In genomic region chr1:15179485-15179883, GRCh38 we compare ENCODE assay signal across 17 cellular contexts. TPM values are rescaled to one million over a fixed set of nuclear protein-coding genes. Genes with fewer than 3 reads are reported as not detected.
DNase-seq lines count a peak whose midpoint lies in the region; ATAC-seq, FAIRE-seq and TF ChIP-seq lines count a peak whose summit lies in the region.
"Had no signal": no experiment of that assay in that cellular context is flagged by ENCODE, and none has a peak within 500 bp of the region (broad histone marks: within the 10 kb centered on the region; RNA-seq: fewer than 3 reads in every experiment).

No MANE protein-coding gene starts in this region.

- H2BK15ac ChIP-seq in IMR-90 (ENCODE audit: low read depth, low read length), result peak overlapping the region; percentile 57; the same call in 2 of the 3 replicates

- POLR2A ChIA-PET in IMR-90 (lab: Charles Lee; ENCODE audit: unreplicated experiment), result interaction anchor here (1.0 kb wide), 1 partner anchor 21 kb away, joined by 3 read pairs; no protein-coding TSS in a partner anchor
- POLR2A ChIA-PET in K562 (lab: Yijun Ruan, JAX), result no interaction called here

- peak overlapping the region; percentile 84 for H3K18ac ChIP-seq in IMR-90 (ENCODE audit: low read depth, low read length)

- peak overlapping the region; percentile 81 for H2BK120ac ChIP-seq in IMR-90 (ENCODE audit: low read depth, low read length)

- H3K79me2 ChIP-seq in K562 (ENCODE audit: control insufficient read depth, insufficient read depth, low read length), result no peaks in the 10 kb centered on the region

- H4K8ac ChIP-seq in IMR-90 (ENCODE audit: low read depth in 2 of 2, low read length in 2 of 2), result peak overlapping the region; percentile 52 to 75; a peak in 3 of 4 replicates

- H3K4ac ChIP-seq in IMR-90 (ENCODE audit: low read depth, low read length), result peak overlapping the region; percentile 80

- peak overlapping the region; percentile 46 for H4K91ac ChIP-seq in IMR-90 (ENCODE audit: insufficient read depth, low read depth, low read length)

- peak overlapping the region; percentile 54 for H4K5ac ChIP-seq in IMR-90 (ENCODE audit: low read depth, low read length)

- H3K27me3 ChIP-seq in IMR-90 (ENCODE audit: control insufficient read depth, insufficient read depth, low read length) (no peaks in the 10 kb centered on the region), K562 (ENCODE audit: control insufficient read depth in 2 of 2, insufficient read depth in 2 of 2, low read length in 2 of 2) (peaks cover 28 to 57% of the 10 kb centered on the region in 2 experiments), left lung (no peaks in the 10 kb centered on the region), spleen (replicated peaks in 1 of 7) (peaks cover 0 to 7% (median 0%) of the 10 kb centered on the region in 7 donors), tibial nerve (no peaks in the 10 kb centered on the region)
- H3K27me3 ChIP-seq: BLaER1 treated with 17β-estradiol and CSF1 and Interleukin-3, amounts not matched to agents 10 nM and 100 nM; right atrium auricular region had no signal

- H3K36me3 ChIP-seq in IMR-90 (ENCODE audit: control insufficient read depth, insufficient read depth, low read length) (no peaks in the 10 kb centered on the region), K562 (ENCODE audit: control insufficient read depth, insufficient read depth, low read length) (no peaks in the 10 kb centered on the region), left lung (no peaks in the 10 kb centered on the region), spleen (no peaks in the 10 kb centered on the region), tibial nerve (no peaks in the 10 kb centered on the region)
- H3K36me3 ChIP-seq: right atrium auricular region had no signal

- TF ChIP-seq POLR2A in IMR-90 (IDR thresholded peaks at IDR 0.05; ENCODE audit: low read depth, low read length) (no peak), K562 (conservative IDR thresholded peaks at IDR 0.05) (no peak), spleen (IDR thresholded peaks at IDR 0.05) (no peak), tibial nerve (IDR thresholded peaks at IDR 0.05) (no peak)

- dilution Hi-C loops in IMR-90 (cut with HindIII; ENCODE audit: low sequenced_read_pairs, unreplicated experiment), result no loop called here

- H3K4me2 ChIP-seq in IMR-90 (ENCODE audit: low read depth, low read length) (peak overlapping the region; percentile 37), K562 (ENCODE audit: insufficient read depth, low read length) (no peak overlapping the region)

- H2AK9ac ChIP-seq in IMR-90 (replicated peaks; ENCODE audit: low read depth, low read length, poor library complexity), result peak overlapping the region; percentile 73

- no peak for TF ChIP-seq CTCF in IMR-90 (conservative IDR thresholded peaks at IDR 0.05; ENCODE audit: low read depth, low read length)
- TF ChIP-seq CTCF in K562 (IDR thresholded peaks at IDR 0.05 in 2 of 3, conservative IDR thresholded peaks at IDR 0.05 in 1 of 3; ENCODE audit: insufficient read depth in 2 of 3, low read depth in 1 of 3, low read length in 3 of 3), result no peak
- TF ChIP-seq CTCF in left lung (IDR thresholded peaks at IDR 0.05), result no peak
- TF ChIP-seq CTCF in spleen (IDR thresholded peaks at IDR 0.05 in 8 of 11, conservative IDR thresholded peaks at IDR 0.05 in 3 of 11), result no peak
- no peak for TF ChIP-seq CTCF in tibial nerve (IDR thresholded peaks at IDR 0.05)

- 60% methylated on average over 2 of the region's 8 CpGs; no CpG with 5 or more reads in 1 of the 2 experiments for WGBS in IMR-90 (ENCODE audit: extremely low coverage in 2 of 2, insufficient read length in 1 of 2), 2 experiments
- 3% methylated on average over 8 of the region's 8 CpGs for WGBS in K562 (ENCODE audit: insufficient coverage, low coverage, missing lambda C conversion rate)
- WGBS in spleen, 5 donors, result 61 to 76% (median 75%) methylated on average over 8 of the region's 8 CpGs
- 83 to 87% methylated on average over 8 of the region's 8 CpGs for WGBS in tibial nerve, 2 donors

- TF ChIP-seq EP300 in K562 (IDR thresholded peaks at IDR 0.05; ENCODE audit: low read length) (no peak), tibial nerve (IDR thresholded peaks at IDR 0.05) (no peak)

- H3K9me3 ChIP-seq in IMR-90 (ENCODE audit: control insufficient read depth, insufficient read depth, low read length) (no peaks in the 10 kb centered on the region), K562 (replicated peaks; ENCODE audit: control insufficient read depth, insufficient read depth, low read depth, low read length) (no peaks in the 10 kb centered on the region), left lung (no peaks in the 10 kb centered on the region), spleen (no peaks in the 10 kb centered on the region), tibial nerve (no peaks in the 10 kb centered on the region)
- H3K9me3 ChIP-seq: BLaER1 treated with 17β-estradiol and CSF1 and Interleukin-3, amounts not matched to agents 10 nM and 100 nM; right atrium auricular region had no signal

- H3K9ac ChIP-seq in IMR-90 (ENCODE audit: low read depth, low read length), result peak overlapping the region; percentile 7; the same call in 1 of the 2 replicates
- H3K9ac ChIP-seq in K562 (ENCODE audit: insufficient read depth in 1 of 2, low read depth in 2 of 2, low read length in 2 of 2), result no peak overlapping the region
- H3K9ac ChIP-seq: BLaER1 treated with 17β-estradiol and CSF1 and Interleukin-3, amounts not matched to agents 10 nM and 100 nM had no signal

- peaks cover 13% of the 10 kb centered on the region for H4K20me1 ChIP-seq in IMR-90 (ENCODE audit: insufficient read depth, low read length)
- peaks cover 15% of the 10 kb centered on the region; the same call in 1 of the 2 replicates for H4K20me1 ChIP-seq in K562 (replicated peaks; ENCODE audit: control insufficient read depth, insufficient read depth, low read length)

- TF ChIP-seq RAD21 in IMR-90 (IDR thresholded peaks at IDR 0.05; ENCODE audit: low read length) (no peak), K562 (CRISPR knock-in tag; conservative IDR thresholded peaks at IDR 0.05 in 1 of 2, IDR thresholded peaks at IDR 0.05 in 1 of 2) (no peak)

- DNase-seq in IMR-90, result no peak
- no peak for DNase-seq in K562 (ENCODE audit: extremely low read depth in 1 of 4, low spot score in 3 of 4)
- DNase-seq in left lung, result no peak
- DNase-seq in spleen, result no peak
- DNase-seq in tibial nerve (ENCODE audit: low spot score in 2 of 2), result no peak
- DNase-seq: activated gamma-delta T cell treated with Interleukin-2 at 50 U/mL for 16 hours; DMS79; effector memory CD4-positive, alpha-beta T cell; natural killer cell; NCI-H2227 treated with DMSO at 0.1 percent for 48 hours; stimulated activated naive CD8-positive, alpha-beta T cell treated with anti-CD3 and anti-CD28 coated beads, Interleukin-15, Interleukin-2, amounts not matched to agents 100 U/mL and 50 U/mL, for 24 hours had no signal

- H3K79me1 ChIP-seq in IMR-90 (ENCODE audit: low read depth in 1 of 2, low read length in 2 of 2), result peaks cover 49 to 78% of the 10 kb centered on the region in 2 experiments

- H2AFZ ChIP-seq in IMR-90 (replicated peaks; ENCODE audit: low read length, poor library complexity) (peak overlapping the region; percentile 40), K562 (ENCODE audit: low read depth, low read length) (no peak overlapping the region)

- peak overlapping the region; percentile 74; the same call in 1 of the 2 replicates for H2BK20ac ChIP-seq in IMR-90 (ENCODE audit: low read depth, low read length)

- in situ Hi-C loops in IMR-90 (cut with MboI; ENCODE audit: low sequenced_read_pairs), result no loop called here
- in situ Hi-C loops in K562 (cut with MboI), result no loop called here

- CTCF ChIA-PET in IMR-90 (lab: Yijun Ruan, JAX) (interaction anchor here (1.1 kb wide), 2 partner anchors 11 to 34 kb away, joined by 4 to 6 read pairs; no protein-coding TSS in a partner anchor), K562 (lab: Yijun Ruan, JAX; ENCODE audit: low intra/inter-chr PET ratio) (interaction anchor here (0.6 kb wide), 1 partner anchor 1875 kb away, joined by 3 read pairs; no protein-coding TSS in a partner anchor)

- H3K4me3 ChIP-seq in IMR-90 (ENCODE audit: insufficient read depth, low read depth, low read length) (no peak overlapping the region), K562 (no peak overlapping the region), left lung (no peak overlapping the region), spleen (no peak overlapping the region), tibial nerve (no peak overlapping the region)
- H3K4me3 ChIP-seq: BLaER1 treated with 17β-estradiol and CSF1 and Interleukin-3, amounts not matched to agents 10 nM and 100 nM; right atrium auricular region had no signal

- ATAC-seq in IMR-90 (ENCODE audit: low read depth) (no peak), K562 (no peak), left lung (no peak), HG03432 (IDR thresholded peaks at IDR 0.05; ENCODE audit: unreplicated experiment) (no peak), HG03571 (IDR thresholded peaks at IDR 0.05; ENCODE audit: unreplicated experiment) (no peak)
- ATAC-seq: natural killer cell; stimulated activated naive CD8-positive, alpha-beta T cell treated with anti-CD3 and anti-CD28 coated beads, Interleukin-15, Interleukin-2, amounts not matched to agents 100 U/mL and 50 U/mL, for 24 hours had no signal

- peak overlapping the region; percentile 25; the same call in 1 of the 2 replicates for H3K23ac ChIP-seq in IMR-90 (ENCODE audit: low read depth, low read length)

- no TSS peak for BruUV-seq in IMR-90 (replicated peaks; lab: Mats Ljungman, UMichigan)
- BruUV-seq in K562 (replicated peaks; lab: Mats Ljungman, UMichigan), result no TSS peak

- H3K56ac ChIP-seq in IMR-90 (ENCODE audit: extremely low read depth, insufficient read depth, low read length), result no peak overlapping the region; the same call in none of the 2 replicates

- H2BK5ac ChIP-seq in IMR-90 (ENCODE audit: low read depth, low read length, poor library complexity, severe bottlenecking), result peak overlapping the region; percentile 91

- intact Hi-C loops in IMR-90 (cut with micrococcal nuclease) (loop anchor here (10.0 kb wide), 1 partner anchor 235 kb away; no protein-coding TSS in a partner anchor), K562 (cut with micrococcal nuclease) (no loop called here), left lung (cut with DNase I) (no loop called here), spleen (cut with DNase I; ENCODE audit: low total_unique reads) (no loop called here)

- FAIRE-seq in K562 (lab: Jason Lieb, UNC), result no peak

- H3K27ac ChIP-seq in IMR-90 (ENCODE audit: insufficient read depth, low read length), result peak overlapping the region; percentile 81
- H3K27ac ChIP-seq in K562 (ENCODE audit: extremely low read depth, low read depth, low read length), result no peak overlapping the region
- H3K27ac ChIP-seq in left lung, result peak overlapping the region; percentile 55 to 78
- H3K27ac ChIP-seq in spleen, result peak overlapping the region in 7 of 8 donors; percentile 54 to 82 (median 64)
- H3K27ac ChIP-seq in tibial nerve, result no peak overlapping the region
- H3K27ac ChIP-seq: right atrium auricular region had no signal

- peak overlapping the region; percentile 94 for H2AK5ac ChIP-seq in IMR-90 (ENCODE audit: low read depth, low read length)

- H3K4me1 ChIP-seq in IMR-90 (ENCODE audit: control insufficient read depth, insufficient read depth, low read length), result peaks cover 38% of the 10 kb centered on the region
- peaks cover 3 to 9% of the 10 kb centered on the region in 2 experiments; a peak in 1 of 5 replicates for H3K4me1 ChIP-seq in K562 (replicated peaks in 1 of 2; ENCODE audit: control insufficient read depth in 2 of 2, insufficient read depth in 2 of 2, low read length in 2 of 2)
- H3K4me1 ChIP-seq in left lung, result peaks cover 13 to 38% of the 10 kb centered on the region in 2 donors
- H3K4me1 ChIP-seq in spleen, result peaks cover 9 to 39% (median 24%) of the 10 kb centered on the region in 6 donors
- peaks cover 0 to 6% (median 0%) of the 10 kb centered on the region in 4 donors for H3K4me1 ChIP-seq in tibial nerve

- H3K14ac ChIP-seq in IMR-90 (replicated peaks; ENCODE audit: low read depth, low read length), result peak overlapping the region; percentile 53

- H3K9me1 ChIP-seq in IMR-90 (ENCODE audit: insufficient read depth, low read length), result peaks cover 43% of the 10 kb centered on the region
- H3K9me1 ChIP-seq in K562 (ENCODE audit: control insufficient read depth, insufficient read depth, low read length), result no peaks in the 10 kb centered on the region

RNA-seq across cellular contexts. Expression of gene TMEM51, which starts 25.9 kb away (rescaled TPM):
- total RNA-seq in IMR-90 (2012; rRNA removed), result 2.7 and 3.6 TPM in 2 replicates
- 10.2 and 11.6 TPM in 2 replicates for polyA plus RNA-seq in IMR-90 (2012; rRNA removed)
- polyA plus RNA-seq in IMR-90 (2012; cell fraction: cytosol; rRNA removed), result 12.3 and 20.7 TPM in 2 replicates
- polyA plus RNA-seq in IMR-90 (2012; cell fraction: nucleus; rRNA removed; ENCODE audit: low replicate concordance), result 8.6 and 13.7 TPM in 2 replicates
- total RNA-seq in K562 (2011; cell fraction: chromatin; rRNA removed; ENCODE audit: low replicate concordance), result not detected in 2 replicates
- 0.50 and 0.53 TPM in 2 replicates for total RNA-seq in K562 (2011; cell fraction: nucleolus; rRNA removed)
- total RNA-seq in K562 (2011; cell fraction: nucleoplasm; rRNA removed), result 0.37 TPM in 1 of 2 replicates, not detected in the other
- 0.95 and 1.1 TPM in 2 replicates for total RNA-seq in K562 (2014; rRNA removed)
- 0.16 and 0.55 TPM in 2 replicates for total RNA-seq in K562 (2014; rRNA removed; fragmentation: Illumina TruSeq; extraction: Trizol)
- total RNA-seq in K562 (2015; rRNA removed; fragmentation: Illumina TruSeq; extraction: Trizol), result 0.58 and 0.64 TPM in 2 replicates
- 0.80 and 1.0 TPM in 2 replicates for total RNA-seq in K562 (2021)
- 0.13 and 0.49 TPM in 2 replicates for polyA plus RNA-seq in K562 (2011; rRNA removed)
- polyA plus RNA-seq in K562 (2011; cell fraction: cytosol; rRNA removed), result 0.33 and 0.47 TPM in 2 replicates
- polyA plus RNA-seq in K562 (2011; cell fraction: nucleus; rRNA removed), result 0.21 and 0.34 TPM in 2 replicates
- polyA plus RNA-seq in K562 (2012), result 1.5 and 1.7 TPM in 2 replicates
- polyA plus RNA-seq in K562 (2014; fragmentation: Illumina TruSeq; extraction: Trizol), result 0.88 and 0.94 TPM in 2 replicates
- under 1 TPM; 0.06 to 0.07 TPM for polyA plus RNA-seq in K562 (2014; fragmentation: Nextera tagmentation; extraction: Ambion mirVana)
- 0.62 and 1.4 TPM in 2 replicates for polyA plus RNA-seq in K562 (2014; rRNA removed)
- polyA minus RNA-seq in K562 (2011; rRNA and poly(A)+ RNA removed), result 0.15 TPM in 1 of 2 replicates, not detected in the other
- 0.73 TPM in 1 of 2 replicates, not detected in the other for polyA minus RNA-seq in K562 (2011; cell fraction: cytosol; rRNA and poly(A)+ RNA removed)
- 0.44 TPM in 1 of 2 replicates, not detected in the other for polyA minus RNA-seq in K562 (2011; cell fraction: nucleus; rRNA and poly(A)+ RNA removed)
- total RNA-seq in left lung, result 10 to 100 TPM; 17.9 TPM
- total RNA-seq in spleen, result 10 to 100 TPM in 3 of 7 donors, 1 to 10 TPM in 4; 6.0 to 13.8 (median 8.4) TPM
- polyA plus RNA-seq in spleen, result 1 to 10 TPM; 3.5 to 5.3 (median 3.9) TPM
- 10 to 100 TPM in 3 of 4 donors, 1 to 10 TPM in 1; 9.3 to 14.1 (median 11.6) TPM for total RNA-seq in tibial nerve
- total RNA-seq: activated CD8-positive, alpha-beta memory T cell treated with anti-CD3 and anti-CD28 coated beads for 36 hours; natural killer cell had no signal
- polyA plus RNA-seq: IgD-negative memory B cell had no signal

Comparison
In these comparisons a context has a peak if more than half of its experiments do, and no peak if none do; other contexts are left out.
1. H3K27ac ChIP-seq: peak in IMR-90 (single experiment), left lung (2 of 2) and spleen (7 of 8); none in K562 (single experiment) and tibial nerve (0 of 4).